In the genomic region with DNA sequence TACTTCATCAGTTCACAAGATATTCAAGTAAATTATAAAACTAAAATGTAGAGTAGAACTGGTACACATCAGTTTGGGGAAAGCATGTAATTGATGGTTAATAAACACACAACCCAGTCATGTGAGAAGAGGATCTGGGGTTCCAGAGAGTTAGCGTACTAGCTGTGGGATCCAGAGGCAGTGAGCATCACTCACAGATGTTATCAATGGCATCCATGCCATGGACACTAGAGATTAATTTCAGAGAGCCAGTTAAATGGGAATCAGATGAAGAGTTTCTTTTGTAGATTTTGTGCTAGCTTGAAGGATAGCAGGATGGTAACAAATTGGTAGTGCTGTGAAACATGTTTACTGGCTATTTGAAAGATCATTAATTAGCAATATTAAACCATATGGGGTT, we compare ENCODE assay signal across 1 cellular context.
TF ChIP-seq lines count a peak whose summit lies in the region.

No MANE protein-coding gene starts in this region.

TF ChIP-seq in A549, 52 proteins besides CTCF, POLR2A, EP300 and RAD21 (continued from another document):
- no peak for TF ChIP-seq ELK1 (IDR thresholded peaks at IDR 0.05; ENCODE audit: low read depth, low read length)
- no peak for TF ChIP-seq FOSL2 (IDR thresholded peaks at IDR 0.05)
- no peak for TF ChIP-seq FOSL2 (CRISPR knock-in tag; IDR thresholded peaks at IDR 0.05)
- TF ChIP-seq CBX2 (IDR thresholded peaks at IDR 0.05; ENCODE audit: borderline replicate concordance, low read depth) = no peak
- TF ChIP-seq TFCP2L1 (CRISPR knock-in tag; IDR thresholded peaks at IDR 0.05) = no peak
- TF ChIP-seq KDM1A (IDR thresholded peaks at IDR 0.05; ENCODE audit: low read depth) = no peak
- no peak for TF ChIP-seq CHD2 (IDR thresholded peaks at IDR 0.05; ENCODE audit: low read length, partially characterized antibody)
- no peak for TF ChIP-seq BHLHE40 (IDR thresholded peaks at IDR 0.05; ENCODE audit: low read depth, low read length)
- no peak for TF ChIP-seq MAZ (IDR thresholded peaks at IDR 0.05; ENCODE audit: borderline replicate concordance, low read depth, low read length)
- no peak for TF ChIP-seq POLR2AphosphoS2 (conservative IDR thresholded peaks at IDR 0.05; ENCODE audit: low read length)
- no peak for TF ChIP-seq SREBF2 (IDR thresholded peaks at IDR 0.05)
- no peak for TF ChIP-seq EHMT2 (IDR thresholded peaks at IDR 0.05; ENCODE audit: low read depth)
- TF ChIP-seq CBX8 (IDR thresholded peaks at IDR 0.05) = no peak
- TF ChIP-seq EHF (CRISPR knock-in tag; IDR thresholded peaks at IDR 0.05) = no peak
- TF ChIP-seq, protein P1, sequence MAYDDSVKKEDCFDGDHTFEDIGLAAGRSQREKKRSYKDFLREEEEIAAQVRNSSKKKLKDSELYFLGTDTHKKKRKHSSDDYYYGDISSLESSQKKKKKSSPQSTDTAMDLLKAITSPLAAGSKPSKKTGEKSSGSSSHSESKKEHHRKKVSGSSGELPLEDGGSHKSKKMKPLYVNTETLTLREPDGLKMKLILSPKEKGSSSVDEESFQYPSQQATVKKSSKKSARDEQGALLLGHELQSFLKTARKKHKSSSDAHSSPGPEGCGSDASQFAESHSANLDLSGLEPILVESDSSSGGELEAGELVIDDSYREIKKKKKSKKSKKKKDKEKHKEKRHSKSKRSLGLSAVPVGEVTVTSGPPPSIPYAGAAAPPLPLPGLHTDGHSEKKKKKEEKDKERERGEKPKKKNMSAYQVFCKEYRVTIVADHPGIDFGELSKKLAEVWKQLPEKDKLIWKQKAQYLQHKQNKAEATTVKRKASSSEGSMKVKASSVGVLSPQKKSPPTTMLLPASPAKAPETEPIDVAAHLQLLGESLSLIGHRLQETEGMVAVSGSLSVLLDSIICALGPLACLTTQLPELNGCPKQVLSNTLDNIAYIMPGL (CRISPR knock-in tag; IDR thresholded peaks at IDR 0.05; ENCODE audit: borderline replicate concordance) = no peak
- TF ChIP-seq TP53 (CRISPR knock-in tag; IDR thresholded peaks at IDR 0.05) = no peak
- no peak for TF ChIP-seq HOXA7 (CRISPR knock-in tag; IDR thresholded peaks at IDR 0.05)
